ENCODE assay signal across 27 cellular contexts in genomic region chr3:145013931-145014330, GRCh38.
"Had no signal": no experiment of that assay in that cellular context is flagged by ENCODE, and none has a peak within 500 bp of the region (broad histone marks: within the 10 kb centered on the region; RNA-seq: fewer than 3 reads in every experiment).

No MANE protein-coding gene starts in this region.

- H3K27ac Mint-ChIP-seq: naive thymus-derived CD8-positive, alpha-beta T cell; stimulated activated naive B cell treated with anti-CD40 and anti-IgM and Interleukin-4, amounts not matched to agents 10 μg/mL and 1 μg/mL and 100 μg/mL, for 72 hours; stimulated activated naive CD8-positive, alpha-beta T cell treated with anti-CD3 and anti-CD28 coated beads, Interleukin-15, amount 100 ng/mL, for 72 hours had no signal

- DNase-seq: dermis blood vessel endothelial cell; effector memory CD4-positive, alpha-beta T cell; foreskin melanocyte; glutamatergic neuron; heart right ventricle; hippocampal formation; islet precursor cell; kidney glomerular epithelial cell; left colon; left ventricle myocardium superior; lower lobe of right lung; naive thymus-derived CD8-positive, alpha-beta T cell; occipital lobe; ovary; posterior cingulate gyrus; psoas muscle; right cardiac atrium; small intestine; stimulated activated CD4-positive, alpha-beta T cell treated with anti-CD3 and anti-CD28 coated beads, Interleukin-15, amount 100 ng/mL, for 24 hours; stimulated activated CD4-positive, alpha-beta T cell treated with anti-CD3 and anti-CD28 coated beads, Interleukin-2, amount 100 ng/mL, for 48 hours; stimulated activated naive B cell treated with anti-CD40 and anti-IgM and Interleukin-4, amounts not matched to agents 10 μg/mL and 1 μg/mL and 100 μg/mL, for 72 hours; stimulated activated naive CD8-positive, alpha-beta T cell treated with anti-CD3 and anti-CD28 coated beads, Interleukin-15, amount 100 ng/mL, for 72 hours; transverse colon had no signal

- ATAC-seq: heart right ventricle; left colon; left ventricle myocardium superior; lower lobe of right lung; naive thymus-derived CD8-positive, alpha-beta T cell; psoas muscle; right cardiac atrium; stimulated activated naive B cell treated with anti-CD40 and anti-IgM and Interleukin-4, amounts not matched to agents 10 μg/mL and 1 μg/mL and 100 μg/mL, for 72 hours; stimulated activated naive CD8-positive, alpha-beta T cell treated with anti-CD3 and anti-CD28 coated beads, Interleukin-15, amount 100 ng/mL, for 72 hours had no signal

- H3K4me1 Mint-ChIP-seq: naive thymus-derived CD8-positive, alpha-beta T cell; stimulated activated naive B cell treated with anti-CD40 and anti-IgM and Interleukin-4, amounts not matched to agents 10 μg/mL and 1 μg/mL and 100 μg/mL, for 72 hours; stimulated activated naive CD8-positive, alpha-beta T cell treated with anti-CD3 and anti-CD28 coated beads, Interleukin-15, amount 100 ng/mL, for 72 hours had no signal

- H3K4me3 Mint-ChIP-seq: naive thymus-derived CD8-positive, alpha-beta T cell; stimulated activated naive B cell treated with anti-CD40 and anti-IgM and Interleukin-4, amounts not matched to agents 10 μg/mL and 1 μg/mL and 100 μg/mL, for 72 hours; stimulated activated naive CD8-positive, alpha-beta T cell treated with anti-CD3 and anti-CD28 coated beads, Interleukin-15, amount 100 ng/mL, for 72 hours had no signal

- H3K4me3 ChIP-seq: coronary artery, esophagus muscularis mucosa, heart right ventricle, lower lobe of right lung, ovary, psoas muscle, suprapubic skin, transverse colon, vagina had no signal

- H3K36me3 Mint-ChIP-seq: naive thymus-derived CD8-positive, alpha-beta T cell; stimulated activated naive B cell treated with anti-CD40 and anti-IgM and Interleukin-4, amounts not matched to agents 10 μg/mL and 1 μg/mL and 100 μg/mL, for 72 hours had no signal

- H3K27me3 Mint-ChIP-seq: naive thymus-derived CD8-positive, alpha-beta T cell; stimulated activated naive B cell treated with anti-CD40 and anti-IgM and Interleukin-4, amounts not matched to agents 10 μg/mL and 1 μg/mL and 100 μg/mL, for 72 hours; stimulated activated naive CD8-positive, alpha-beta T cell treated with anti-CD3 and anti-CD28 coated beads, Interleukin-15, amount 100 ng/mL, for 72 hours had no signal
